Comparison of ENCODE assay signal across 19 cellular contexts in the genomic region with DNA sequence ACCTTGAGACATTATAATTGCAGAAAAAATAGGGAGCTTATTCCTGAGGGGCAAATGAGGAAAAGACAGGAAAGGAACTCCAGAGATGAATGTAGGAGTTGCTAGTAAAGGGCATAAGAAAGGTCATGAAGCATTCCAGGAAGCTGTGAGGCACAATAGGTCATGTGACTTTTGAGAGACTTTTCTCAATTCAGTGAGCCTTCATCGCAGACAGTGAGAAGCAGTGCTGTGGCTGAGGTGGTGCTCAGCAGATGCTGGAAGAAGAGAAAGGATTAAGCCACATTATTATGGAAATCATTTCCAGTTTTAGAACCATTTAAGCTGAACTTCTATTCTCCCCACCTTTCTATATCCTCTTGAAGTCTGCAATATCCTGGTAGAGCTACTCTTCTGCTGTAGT. TPM values are rescaled to one million over a fixed set of nuclear protein-coding genes. Genes with fewer than 3 reads are reported as not detected.
DNase-seq lines count a peak whose midpoint lies in the region; ATAC-seq and TF ChIP-seq lines count a peak whose summit lies in the region.
"Had no signal": no experiment of that assay in that cellular context is flagged by ENCODE, and none has a peak within 500 bp of the region (broad histone marks: within the 10 kb centered on the region; RNA-seq: fewer than 3 reads in every experiment).

No MANE protein-coding gene starts in this region.

- no peaks in the 10 kb centered on the region for H3K36me3 Mint-ChIP-seq in activated CD4-positive, alpha-beta T cell treated with anti-CD3 and anti-CD28 coated beads for 36 hours (ENCODE audit: low read depth)
- no peaks in the 10 kb centered on the region for H3K36me3 Mint-ChIP-seq in activated CD4-positive, alpha-beta T cell treated with anti-CD3 and anti-CD28 coated beads, Interleukin-2, amount 10 ng/mL, durations not matched to agents 7 days and 5 days (ENCODE audit: low read depth)
- H3K36me3 Mint-ChIP-seq in nephron (ENCODE audit: low read depth) = peaks cover 9% of the 10 kb centered on the region
- H3K36me3 Mint-ChIP-seq: CD4-positive, alpha-beta memory T cell had no signal

- no peaks in the 10 kb centered on the region for H3K27me3 Mint-ChIP-seq in activated CD4-positive, alpha-beta T cell treated with anti-CD3 and anti-CD28 coated beads for 36 hours
- peaks cover 2% of the 10 kb centered on the region for H3K27me3 Mint-ChIP-seq in activated CD4-positive, alpha-beta T cell treated with anti-CD3 and anti-CD28 coated beads, Interleukin-2, amount 10 ng/mL, durations not matched to agents 7 days and 5 days
- H3K27me3 Mint-ChIP-seq in nephron (ENCODE audit: low read depth) = no peaks in the 10 kb centered on the region

- no peaks in the 10 kb centered on the region for H3K27me3 ChIP-seq in gastroesophageal sphincter
- H3K27me3 ChIP-seq: MG63 had no signal

- POLR2A ChIA-PET in activated CD4-positive, alpha-beta T cell treated with anti-CD3 and anti-CD28 coated beads for 36 hours (lab: Charles Lee) = no interaction called here
- POLR2A ChIA-PET in activated CD4-positive, alpha-beta T cell treated with anti-CD3 and anti-CD28 coated beads, Interleukin-2, amount 10 ng/mL, durations not matched to agents 7 days and 5 days (lab: Charles Lee) = no interaction called here

- peaks cover 39% of the 10 kb centered on the region for H3K4me1 Mint-ChIP-seq in activated CD4-positive, alpha-beta T cell treated with anti-CD3 and anti-CD28 coated beads for 36 hours
- H3K4me1 Mint-ChIP-seq in activated CD4-positive, alpha-beta T cell treated with anti-CD3 and anti-CD28 coated beads, Interleukin-2, amount 10 ng/mL, durations not matched to agents 7 days and 5 days = peaks cover 28% of the 10 kb centered on the region
- peaks cover 48% of the 10 kb centered on the region for H3K4me1 Mint-ChIP-seq in nephron

- H3K27ac ChIP-seq in gastroesophageal sphincter = no peak overlapping the region
- H3K27ac ChIP-seq: 22Rv1 had no signal

- no peak overlapping the region for H3K4me3 Mint-ChIP-seq in activated CD4-positive, alpha-beta T cell treated with anti-CD3 and anti-CD28 coated beads for 36 hours
- no peak overlapping the region for H3K4me3 Mint-ChIP-seq in activated CD4-positive, alpha-beta T cell treated with anti-CD3 and anti-CD28 coated beads, Interleukin-2, amount 10 ng/mL, durations not matched to agents 7 days and 5 days
- peak overlapping the region in 2 of 3 experiments; percentile 14 to 17 for H3K4me3 Mint-ChIP-seq in nephron

- no peak overlapping the region for H3K4me3 ChIP-seq in fibroblast of pulmonary artery (replicated peaks; ENCODE audit: low read depth, low read length)
- no peak overlapping the region for H3K4me3 ChIP-seq in gastroesophageal sphincter
- H3K4me3 ChIP-seq: MG63 had no signal

- no peak for TF ChIP-seq POLR2A in gastroesophageal sphincter (IDR thresholded peaks at IDR 0.05)

- H3K27ac Mint-ChIP-seq in activated CD4-positive, alpha-beta T cell treated with anti-CD3 and anti-CD28 coated beads for 36 hours = peak overlapping the region; percentile 24
- H3K27ac Mint-ChIP-seq in activated CD4-positive, alpha-beta T cell treated with anti-CD3 and anti-CD28 coated beads, Interleukin-2, amount 10 ng/mL, durations not matched to agents 7 days and 5 days = no peak overlapping the region
- H3K27ac Mint-ChIP-seq in nephron = peak overlapping the region in 1 of 3 experiments; percentile 1
- H3K27ac Mint-ChIP-seq: CD4-positive, alpha-beta memory T cell had no signal

- DNase-seq in activated CD4-positive, alpha-beta T cell treated with anti-CD3 and anti-CD28 coated beads for 36 hours = no peak
- no peak for DNase-seq in activated CD4-positive, alpha-beta T cell treated with anti-CD3 and anti-CD28 coated beads, Interleukin-2, amount 10 ng/mL, durations not matched to agents 7 days and 5 days
- DNase-seq in fibroblast of pulmonary artery (ENCODE audit: low read depth) = peak; percentile 48
- DNase-seq in hypothalamus (lab: John Stamatoyannopoulos, UW) = no peak
- DNase-seq: Calu3; CD4-positive, alpha-beta memory T cell; DMS53; MG63; NCI-H1092; NCI-H146; NCI-H2081 treated with DMSO at 0.1 percent for 48 hours; NCI-H226; NCI-H524 treated with DMSO at 0.1 percent for 48 hours had no signal

- intact Hi-C loops in activated CD4-positive, alpha-beta T cell treated with anti-CD3 and anti-CD28 coated beads for 36 hours (cut with DNase I, micrococcal nuclease) = no loop called here

- no peaks in the 10 kb centered on the region for H3K36me3 ChIP-seq in gastroesophageal sphincter
- H3K36me3 ChIP-seq: MG63 had no signal

- 50 to 82% methylated on average over 1 of the region's 1 CpG for WGBS in gastroesophageal sphincter (ENCODE audit: low coverage in 1 of 2), 2 donors

- peaks cover 3% of the 10 kb centered on the region for H3K9me3 Mint-ChIP-seq in activated CD4-positive, alpha-beta T cell treated with anti-CD3 and anti-CD28 coated beads for 36 hours (ENCODE audit: low read depth)
- no peaks in the 10 kb centered on the region for H3K9me3 Mint-ChIP-seq in activated CD4-positive, alpha-beta T cell treated with anti-CD3 and anti-CD28 coated beads, Interleukin-2, amount 10 ng/mL, durations not matched to agents 7 days and 5 days
- H3K9me3 Mint-ChIP-seq in nephron = peaks cover 3% of the 10 kb centered on the region

- no peaks in the 10 kb centered on the region for H3K9me3 ChIP-seq in gastroesophageal sphincter
- H3K9me3 ChIP-seq: MG63 had no signal

- H3K4me1 ChIP-seq in gastroesophageal sphincter = peaks cover 8 to 41% (median 18%) of the 10 kb centered on the region in 3 donors

- CTCF ChIA-PET in activated CD4-positive, alpha-beta T cell treated with anti-CD3 and anti-CD28 coated beads for 36 hours (lab: Charles Lee) = interaction anchor here (0.7 to 0.9 kb wide), 2 partner anchors 41 to 226 kb away, joined by 3 read pairs; no protein-coding TSS in a partner anchor
- CTCF ChIA-PET in activated CD4-positive, alpha-beta T cell treated with anti-CD3 and anti-CD28 coated beads, Interleukin-2, amount 10 ng/mL, durations not matched to agents 7 days and 5 days (lab: Charles Lee) = no interaction called here

- no peak for TF ChIP-seq EP300 in gastroesophageal sphincter (IDR thresholded peaks at IDR 0.05)

- TF ChIP-seq CTCF in fibroblast of pulmonary artery (IDR thresholded peaks at IDR 0.05; ENCODE audit: low read length, missing control alignments) (no peak), nephron (IDR thresholded peaks at IDR 0.05; ENCODE audit: unreplicated experiment in 3 of 3) (no peak), gastroesophageal sphincter (IDR thresholded peaks at IDR 0.05) (no peak)

- no peak for ATAC-seq in activated CD4-positive, alpha-beta T cell treated with anti-CD3 and anti-CD28 coated beads for 36 hours
- no peak for ATAC-seq in HG03095 (IDR thresholded peaks at IDR 0.05; ENCODE audit: unreplicated experiment)
- ATAC-seq in HG02623 (IDR thresholded peaks at IDR 0.05; ENCODE audit: unreplicated experiment) = no peak
- no peak for ATAC-seq in gastroesophageal sphincter
- ATAC-seq: Panc1 had no signal

RNA-seq across cellular contexts. Expression of gene SPTLC3, which starts 4.1 kb away (rescaled TPM):
- total RNA-seq in activated CD4-positive, alpha-beta T cell treated with anti-CD3 and anti-CD28 coated beads for 36 hours = 1 to 10 TPM; 1.1 to 1.3 TPM
- 1 to 10 TPM; 1.1 to 1.2 TPM for total RNA-seq in activated CD4-positive, alpha-beta T cell treated with anti-CD3 and anti-CD28 coated beads, Interleukin-2, amount 10 ng/mL, durations not matched to agents 7 days and 5 days
- 10 to 100 TPM in 1 of 4 donors, 1 to 10 TPM in 3; 2.0 to 14.6 (median 5.3) TPM for total RNA-seq in gastroesophageal sphincter

Comparison
In these comparisons a context has a peak if more than half of its experiments do, and no peak if none do; other contexts are left out.
1. H3K4me3 Mint-ChIP-seq: peak in nephron (2 of 3); none in activated CD4-positive, alpha-beta T cell treated with anti-CD3 and anti-CD28 coated beads for 36 hours (single experiment) and activated CD4-positive, alpha-beta T cell treated with anti-CD3 and anti-CD28 coated beads, Interleukin-2, amount 10 ng/mL, durations not matched to agents 7 days and 5 days (single experiment).